20 cellular contexts compared by ENCODE assay signal in the genomic region with DNA sequence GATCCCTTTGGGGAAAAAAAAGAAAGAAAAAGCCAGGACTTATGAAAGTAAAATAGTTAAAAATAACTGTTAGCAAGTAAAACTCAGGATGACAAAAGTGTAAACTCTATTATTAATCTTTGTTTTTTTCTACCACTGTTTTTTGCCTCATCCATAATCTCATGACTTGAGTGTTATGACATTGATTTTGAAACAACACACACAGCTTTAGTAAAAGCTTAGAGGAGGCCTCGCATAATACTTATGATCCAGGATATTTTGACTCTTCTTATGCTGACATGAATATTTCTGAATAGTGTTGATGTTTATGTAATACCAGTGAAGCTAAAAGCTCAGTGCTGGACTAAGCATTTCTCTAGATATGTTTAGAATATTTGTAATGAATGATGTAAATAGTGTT. TPM values are rescaled to one million over a fixed set of nuclear protein-coding genes. Genes with fewer than 3 reads are reported as not detected.
DNase-seq lines count a peak whose midpoint lies in the region; ATAC-seq and TF ChIP-seq lines count a peak whose summit lies in the region.
"Had no signal": no experiment of that assay in that cellular context is flagged by ENCODE, and none has a peak within 500 bp of the region (broad histone marks: within the 10 kb centered on the region; RNA-seq: fewer than 3 reads in every experiment).

No MANE protein-coding gene starts in this region.

- no peak overlapping the region for H2AK9ac ChIP-seq in IMR-90 (replicated peaks; ENCODE audit: low read depth, low read length, poor library complexity)

- no peak overlapping the region for H2BK5ac ChIP-seq in IMR-90 (ENCODE audit: low read depth, low read length, poor library complexity, severe bottlenecking)
- H2BK5ac ChIP-seq in mesenchymal stem cell (ENCODE audit: low read depth, low read length, poor library complexity, severe bottlenecking) = no peak overlapping the region

- H3K23ac ChIP-seq in IMR-90 (ENCODE audit: low read depth, low read length) = no peak overlapping the region
- no peak overlapping the region for H3K23ac ChIP-seq in mesenchymal stem cell (ENCODE audit: low read length in 2 of 2)

- H3K27ac Mint-ChIP-seq in brain = peak overlapping the region in 4 of 5 experiments; percentile 73 to 86 (median 84)
- H3K27ac Mint-ChIP-seq: HFFc6 had no signal

- ATAC-seq in IMR-90 (ENCODE audit: low read depth) (0 out of 2 replicates have a peak, but pooled peaks have one; percentile 11), gastrocnemius medialis (peak in 1 of 2 donors; percentile 61), HG02678 (IDR thresholded peaks at IDR 0.05; ENCODE audit: unreplicated experiment) (no peak), GM19397 (IDR thresholded peaks at IDR 0.05; ENCODE audit: unreplicated experiment) (no peak)
- ATAC-seq: A549 had no signal

- peaks cover 11% of the 10 kb centered on the region for H3K4me1 ChIP-seq in IMR-90 (ENCODE audit: control insufficient read depth, insufficient read depth, low read length)
- H3K4me1 ChIP-seq in mesenchymal stem cell (ENCODE audit: control insufficient read depth, insufficient read depth, low read depth, low read length) = no peaks in the 10 kb centered on the region
- peaks cover 69 to 84% of the 10 kb centered on the region in 2 donors for H3K4me1 ChIP-seq in gastrocnemius medialis

- peaks cover 32 to 64% of the 10 kb centered on the region in 2 experiments for H3K79me1 ChIP-seq in IMR-90 (ENCODE audit: low read depth in 1 of 2, low read length in 2 of 2)
- peaks cover 25% of the 10 kb centered on the region for H3K79me1 ChIP-seq in mesenchymal stem cell (replicated peaks; ENCODE audit: low read length, poor library complexity, severe bottlenecking)

- H3K9me1 ChIP-seq in IMR-90 (ENCODE audit: insufficient read depth, low read length) = peaks cover 7% of the 10 kb centered on the region; the same call in 1 of the 2 replicates

- H3K4me3 ChIP-seq in IMR-90 (ENCODE audit: insufficient read depth, low read depth, low read length) = no peak overlapping the region
- H3K4me3 ChIP-seq in mesenchymal stem cell (ENCODE audit: insufficient read depth in 1 of 2, low read depth in 1 of 2, low read length in 2 of 2) = no peak overlapping the region
- no peak overlapping the region for H3K4me3 ChIP-seq in gastrocnemius medialis
- H3K4me3 ChIP-seq: A549, BLaER1, PC-9 had no signal

- H3K14ac ChIP-seq in IMR-90 (replicated peaks; ENCODE audit: low read depth, low read length) (no peak overlapping the region), mesenchymal stem cell (ENCODE audit: low read length in 2 of 2) (no peak overlapping the region)

- no peak for TF ChIP-seq POLR2A in IMR-90 (IDR thresholded peaks at IDR 0.05; ENCODE audit: low read depth, low read length)
- no peak for TF ChIP-seq POLR2A in gastrocnemius medialis (IDR thresholded peaks at IDR 0.05)

- TF ChIP-seq CTCF in IMR-90 (conservative IDR thresholded peaks at IDR 0.05; ENCODE audit: low read depth, low read length) = no peak
- TF ChIP-seq CTCF in brain (conservative IDR thresholded peaks at IDR 0.05) = no peak
- no peak for TF ChIP-seq CTCF in gastrocnemius medialis (IDR thresholded peaks at IDR 0.05 in 4 of 5, conservative IDR thresholded peaks at IDR 0.05 in 1 of 5)

- TF ChIP-seq RAD21 in IMR-90 (IDR thresholded peaks at IDR 0.05; ENCODE audit: low read length) = no peak

- H3K27me3 ChIP-seq in IMR-90 (ENCODE audit: control insufficient read depth, insufficient read depth, low read length) = no peaks in the 10 kb centered on the region
- no peaks in the 10 kb centered on the region for H3K27me3 ChIP-seq in mesenchymal stem cell (ENCODE audit: control insufficient read depth in 1 of 2, insufficient read depth in 1 of 2, low read length in 2 of 2)
- no peaks in the 10 kb centered on the region for H3K27me3 ChIP-seq in gastrocnemius medialis
- H3K27me3 ChIP-seq: BLaER1 had no signal

- BruUV-seq in IMR-90 (replicated peaks; lab: Mats Ljungman, UMichigan) = no TSS peak

- no peak overlapping the region for H2BK120ac ChIP-seq in IMR-90 (ENCODE audit: low read depth, low read length)
- H2BK120ac ChIP-seq in mesenchymal stem cell (ENCODE audit: low read depth, low read length) = no peak overlapping the region

- H3K4me1 Mint-ChIP-seq in brain = peaks cover 73% of the 10 kb centered on the region

- no peak overlapping the region for H3K18ac ChIP-seq in IMR-90 (ENCODE audit: low read depth, low read length)
- H3K18ac ChIP-seq in mesenchymal stem cell (ENCODE audit: low read depth in 1 of 2, low read length in 2 of 2) = no peak overlapping the region

- no peak overlapping the region for H2BK12ac ChIP-seq in mesenchymal stem cell (ENCODE audit: low read length in 2 of 2)

- H4K91ac ChIP-seq in IMR-90 (ENCODE audit: insufficient read depth, low read depth, low read length) (no peak overlapping the region), mesenchymal stem cell (ENCODE audit: low read length) (no peak overlapping the region)

- H4K5ac ChIP-seq in IMR-90 (ENCODE audit: low read depth, low read length) = no peak overlapping the region

- CTCF ChIA-PET in IMR-90 (lab: Yijun Ruan, JAX) = no interaction called here

- dilution Hi-C loops in IMR-90 (cut with HindIII; ENCODE audit: low sequenced_read_pairs, unreplicated experiment) = no loop called here

- H3K9me3 ChIP-seq in IMR-90 (ENCODE audit: control insufficient read depth, insufficient read depth, low read length) = no peaks in the 10 kb centered on the region
- H3K9me3 ChIP-seq in mesenchymal stem cell (ENCODE audit: control insufficient read depth, low read length) = no peaks in the 10 kb centered on the region
- H3K9me3 ChIP-seq in gastrocnemius medialis = no peaks in the 10 kb centered on the region
- H3K9me3 ChIP-seq: A549 had no signal

- H3K56ac ChIP-seq in IMR-90 (ENCODE audit: extremely low read depth, insufficient read depth, low read length) = no peak overlapping the region

- WGBS in IMR-90 (ENCODE audit: extremely low coverage in 2 of 2, insufficient read length in 1 of 2), 2 experiments = no CpG with 5 or more reads among the region's 1 CpG
- 100% methylated on average over 1 of the region's 1 CpG for WGBS in mesenchymal stem cell

- H3K27me3 Mint-ChIP-seq in brain = no peaks in the 10 kb centered on the region
- H3K27me3 Mint-ChIP-seq: CD4-positive, alpha-beta memory T cell had no signal

- H3K9me3 Mint-ChIP-seq in brain = peaks cover 5 to 20% (median 9%) of the 10 kb centered on the region in 5 experiments
- H3K9me3 Mint-ChIP-seq: CD4-positive, alpha-beta memory T cell; HFFc6 had no signal

- H3K27ac ChIP-seq in IMR-90 (ENCODE audit: insufficient read depth, low read length) (no peak overlapping the region), mesenchymal stem cell (ENCODE audit: low read length, poor library complexity, severe bottlenecking) (no peak overlapping the region), gastrocnemius medialis (peak overlapping the region; percentile 45 to 72 (median 52))
- H3K27ac ChIP-seq: A549, BLaER1, PC-9, RWPE1 had no signal

- peak overlapping the region in 3 of 5 experiments; percentile 55 to 60 (median 56) for H3K4me3 Mint-ChIP-seq in brain
- H3K4me3 Mint-ChIP-seq: CD4-positive, alpha-beta memory T cell; HFFc6 had no signal

- POLR2A ChIA-PET in IMR-90 (lab: Charles Lee; ENCODE audit: unreplicated experiment) = no interaction called here

- H2AK5ac ChIP-seq in IMR-90 (ENCODE audit: low read depth, low read length) (no peak overlapping the region), mesenchymal stem cell (ENCODE audit: low read length, severe bottlenecking) (no peak overlapping the region)

- H4K20me1 ChIP-seq in IMR-90 (ENCODE audit: insufficient read depth, low read length) = peaks cover 20% of the 10 kb centered on the region; the same call in 1 of the 2 replicates

- H3K36me3 Mint-ChIP-seq in brain = peaks cover 78% of the 10 kb centered on the region

- H2BK15ac ChIP-seq in IMR-90 (ENCODE audit: low read depth, low read length) (no peak overlapping the region), mesenchymal stem cell (ENCODE audit: low read depth, poor library complexity, severe bottlenecking) (no peak overlapping the region)

- in situ Hi-C loops in IMR-90 (cut with MboI; ENCODE audit: low sequenced_read_pairs) (no loop called here), gastrocnemius medialis (cut with MboI; ENCODE audit: low sequenced_read_pairs in 4 of 4) (loop anchor here in 1 of 4 donors (10.0 kb wide), 1 partner anchor 388 kb away; no protein-coding TSS in a partner anchor)

- H3K4me2 ChIP-seq in IMR-90 (ENCODE audit: low read depth, low read length) = peak overlapping the region; percentile 53
- no peak overlapping the region for H3K4me2 ChIP-seq in mesenchymal stem cell (ENCODE audit: low read length, poor library complexity, severe bottlenecking)
- H3K4me2 ChIP-seq: A549, BLaER1, PC-9 had no signal

- DNase-seq in IMR-90 (no peak), mesenchymal stem cell (no peak), gastrocnemius medialis (no peak), NCI-H2227 treated with DMSO at 0.1 percent for 48 hours (lab: John Stamatoyannopoulos, UW) (no peak), occipital lobe (lab: John Stamatoyannopoulos, UW) (no peak)
- DNase-seq: Calu3; CD4-positive, alpha-beta memory T cell; HFFc6; NCI-H1417 treated with DMSO at 0.1 percent for 48 hours; NCI-H1930; NCI-H345; NCI-H526; PC-9; SIG-M5 had no signal

- no peak overlapping the region for H2BK20ac ChIP-seq in IMR-90 (ENCODE audit: low read depth, low read length)

- no peak overlapping the region for H2AFZ ChIP-seq in IMR-90 (replicated peaks; ENCODE audit: low read length, poor library complexity)
- H2AFZ ChIP-seq in mesenchymal stem cell (ENCODE audit: low read depth, low read length) = no peak overlapping the region
- H2AFZ ChIP-seq: PC-9 had no signal

- no peak overlapping the region for H4K8ac ChIP-seq in IMR-90 (ENCODE audit: low read depth in 2 of 2, low read length in 2 of 2)
- H4K8ac ChIP-seq in mesenchymal stem cell (ENCODE audit: low read length) = no peak overlapping the region

- H3K4ac ChIP-seq in IMR-90 (ENCODE audit: low read depth, low read length) (no peak overlapping the region), mesenchymal stem cell (ENCODE audit: low read depth in 1 of 2, low read length in 2 of 2) (no peak overlapping the region)

- H3K36me3 ChIP-seq in IMR-90 (ENCODE audit: control insufficient read depth, insufficient read depth, low read length) (peaks cover 3% of the 10 kb centered on the region; the same call in 1 of the 2 replicates), mesenchymal stem cell (ENCODE audit: control insufficient read depth in 1 of 2, insufficient read depth in 2 of 2, low read depth in 1 of 2, low read length in 2 of 2) (peaks cover 0 to 15% of the 10 kb centered on the region in 2 experiments), gastrocnemius medialis (no peaks in the 10 kb centered on the region)

- H3K9ac ChIP-seq in IMR-90 (ENCODE audit: low read depth, low read length) = no peak overlapping the region
- peak overlapping the region; percentile 43 for H3K9ac ChIP-seq in mesenchymal stem cell (ENCODE audit: low read length)
- H3K9ac ChIP-seq: BLaER1 had no signal

- intact Hi-C loops in IMR-90 (cut with micrococcal nuclease) = loop anchor here (5.0 kb wide), 1 partner anchor 265 kb away; no protein-coding TSS in a partner anchor
- intact Hi-C loops in gastrocnemius medialis (cut with DNase I; ENCODE audit: low total_unique reads) = no loop called here

RNA-seq across cellular contexts. Expression of a gene that starts 10.5 kb away (rescaled TPM):
- total RNA-seq in IMR-90 (2012; rRNA removed) (27.8 and 28.1 TPM in 2 replicates), gastrocnemius medialis (10 to 100 TPM; 12.0 to 37.7 (median 21.6) TPM), occipital lobe (304 TPM)
- polyA plus RNA-seq in IMR-90 (2012; rRNA removed) (8.1 and 8.8 TPM in 2 replicates), brain (ENCODE audit: insufficient read depth, low read depth, low replicate concordance) (16.7 TPM)
- polyA plus RNA-seq in IMR-90 (2012; cell fraction: cytosol; rRNA removed) = 3.6 and 4.2 TPM in 2 replicates
- polyA plus RNA-seq in IMR-90 (2012; cell fraction: nucleus; rRNA removed; ENCODE audit: low replicate concordance) = 9.0 and 13.6 TPM in 2 replicates
- polyA plus RNA-seq in mesenchymal stem cell (2013, experiment 1 of 2) = 9.1 TPM
- polyA plus RNA-seq in mesenchymal stem cell (2013, experiment 2 of 2) = 9.0 TPM

Comparison
In these comparisons a context has a peak if more than half of its experiments do, and no peak if none do; other contexts are left out.
1. H3K27ac ChIP-seq: peak in gastrocnemius medialis (4 of 4); none in IMR-90 (single experiment) and mesenchymal stem cell (single experiment).